Comparison of ENCODE assay signal across 12 cellular contexts in genomic region chr17:68697850-68698313, GRCh38.
DNase-seq lines count a peak whose midpoint lies in the region; TF ChIP-seq lines count a peak whose summit lies in the region.
"Had no signal": no experiment of that assay in that cellular context is flagged by ENCODE, and none has a peak within 500 bp of the region (broad histone marks: within the 10 kb centered on the region; RNA-seq: fewer than 3 reads in every experiment).

No MANE protein-coding gene starts in this region.

- H2AFZ ChIP-seq in hepatocyte = no peak overlapping the region

- no peak overlapping the region for H3K4me2 ChIP-seq in hepatocyte

- peak; percentile 60 for DNase-seq in AG08395 (ENCODE audit: low spot score)
- peak; percentile 43 for DNase-seq in HuH-7 (ENCODE audit: low spot score)
- DNase-seq in astrocyte of the spinal cord (ENCODE audit: low read depth, low spot score) = peak; percentile 51
- no peak for DNase-seq in hepatocyte (ENCODE audit: low spot score)
- no peak for DNase-seq in GDM1 (lab: John Stamatoyannopoulos, UW)
- DNase-seq in stimulated activated CD4-positive, alpha-beta T cell treated with anti-CD3 and anti-CD28 coated beads, Interleukin-4, amount 100 ng/mL, for 1 hour = no peak
- DNase-seq in A673 (ENCODE audit: low spot score) = no peak
- DNase-seq in NCI-H187 treated with DMSO at 0.1 percent for 48 hours (lab: John Stamatoyannopoulos, UW) = no peak
- DNase-seq: left colon had no signal

- no peak for TF ChIP-seq CTCF in astrocyte of the spinal cord (IDR thresholded peaks at IDR 0.05; ENCODE audit: low read depth, low read length)
- no peak for TF ChIP-seq CTCF in hepatocyte (IDR thresholded peaks at IDR 0.05; ENCODE audit: poor library complexity)
- TF ChIP-seq CTCF in A673 (conservative IDR thresholded peaks at IDR 0.05; ENCODE audit: low read depth, low read length) = no peak

- H3K79me2 ChIP-seq in hepatocyte = no peaks in the 10 kb centered on the region

- POLR2A ChIA-PET in A673 (lab: Charles Lee; ENCODE audit: low non-redundant PET) = no interaction called here

- BruUV-seq in A673 (replicated peaks; lab: Mats Ljungman, UMichigan) = no TSS peak

- in situ Hi-C loops in astrocyte of the spinal cord (cut with HindIII; ENCODE audit: low sequenced_read_pairs) = no loop called here

- H3K27ac ChIP-seq in hepatocyte (peak overlapping the region; percentile 65), A673 (ENCODE audit: low read depth, low read length, poor library complexity, severe bottlenecking) (no peak overlapping the region)
- H3K27ac ChIP-seq: C4-2B, prostate gland had no signal

- H3K4me3 ChIP-seq in astrocyte of the spinal cord (ENCODE audit: low read depth, low read length) (no peak overlapping the region), hepatocyte (no peak overlapping the region), A673 (ENCODE audit: low read depth, low read length, poor library complexity, severe bottlenecking) (no peak overlapping the region)
- H3K4me3 ChIP-seq: GM12878, prostate gland had no signal

- intact Hi-C loops in A673 (cut with micrococcal nuclease; ENCODE audit: unreplicated experiment) = no loop called here

- H3K4me1 ChIP-seq in hepatocyte (ENCODE audit: insufficient read depth) (peaks cover 28% of the 10 kb centered on the region), A673 (ENCODE audit: insufficient read depth, low read length, poor library complexity, severe bottlenecking) (no peaks in the 10 kb centered on the region)
- H3K4me1 ChIP-seq: prostate gland had no signal

- H3K36me3 ChIP-seq in hepatocyte (replicated peaks; ENCODE audit: insufficient read depth, low read depth) = no peaks in the 10 kb centered on the region
- H3K36me3 ChIP-seq in A673 (ENCODE audit: insufficient read depth, low read length, poor library complexity, severe bottlenecking) = no peaks in the 10 kb centered on the region
- H3K36me3 ChIP-seq: prostate gland had no signal

- H4K20me1 ChIP-seq in hepatocyte (ENCODE audit: insufficient read depth, poor library complexity, severe bottlenecking) = no peaks in the 10 kb centered on the region

- H3K9me3 ChIP-seq in hepatocyte (ENCODE audit: low read depth) (no peaks in the 10 kb centered on the region), A673 (ENCODE audit: low read depth, low read length, poor library complexity, severe bottlenecking) (no peaks in the 10 kb centered on the region)
- H3K9me3 ChIP-seq: prostate gland had no signal

- CTCF ChIA-PET in A673 (lab: Charles Lee) = interaction anchor here (0.7 kb wide), 1 partner anchor 225 kb away, joined by 3 read pairs; no protein-coding TSS in a partner anchor

- no peaks in the 10 kb centered on the region for H3K9me2 ChIP-seq in hepatocyte (replicated peaks; ENCODE audit: insufficient read depth)

- H3K27me3 ChIP-seq in hepatocyte (no peaks in the 10 kb centered on the region), A673 (replicated peaks; ENCODE audit: insufficient read depth, low read depth, low read length, poor library complexity) (no peaks in the 10 kb centered on the region)

Comparison
In these comparisons a context has a peak if more than half of its experiments do, and no peak if none do; other contexts are left out.
1. DNase-seq: peak in AG08395 (single experiment), HuH-7 (single experiment) and astrocyte of the spinal cord (single experiment); none in hepatocyte (single experiment), GDM1 (single experiment), stimulated activated CD4-positive, alpha-beta T cell treated with anti-CD3 and anti-CD28 coated beads, Interleukin-4, amount 100 ng/mL, for 1 hour (single experiment), A673 (single experiment) and NCI-H187 treated with DMSO at 0.1 percent for 48 hours (single experiment).